Comparison of ENCODE assay signal across 1 cellular context in genomic region chr6:48213076-48213788, GRCh38.
TF ChIP-seq lines count a peak whose summit lies in the region.

No MANE protein-coding gene starts in this region.

TF ChIP-seq in liver, 16 proteins besides CTCF, POLR2A, EP300 and RAD21 (continued from another document):
- TF ChIP-seq REST (IDR thresholded peaks at IDR 0.05) (no peak), JUND (IDR thresholded peaks at IDR 0.05) (no peak), GABPA (IDR thresholded peaks at IDR 0.05 in 1 of 2, conservative IDR thresholded peaks at IDR 0.05 in 1 of 2) (no peak), EGR1 (IDR thresholded peaks at IDR 0.05; ENCODE audit: low read depth in 2 of 2) (no peak), SP1 (IDR thresholded peaks at IDR 0.05) (peak; percentile 71), FOXA1 (IDR thresholded peaks at IDR 0.05) (no peak), RXRA (IDR thresholded peaks at IDR 0.05) (no peak), NR2F2 (IDR thresholded peaks at IDR 0.05) (no peak), TAF1 (conservative IDR thresholded peaks at IDR 0.05) (no peak), HNF4A (conservative IDR thresholded peaks at IDR 0.05) (peak; percentile 67 to 70)
- TF ChIP-seq, protein P1, sequence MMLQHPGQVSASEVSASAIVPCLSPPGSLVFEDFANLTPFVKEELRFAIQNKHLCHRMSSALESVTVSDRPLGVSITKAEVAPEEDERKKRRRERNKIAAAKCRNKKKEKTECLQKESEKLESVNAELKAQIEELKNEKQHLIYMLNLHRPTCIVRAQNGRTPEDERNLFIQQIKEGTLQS (IDR thresholded peaks at IDR 0.05): no peak
